Comparison of ENCODE assay signal across 8 cellular contexts in genomic region chr6:167699141-167700036, GRCh38.
DNase-seq lines count a peak whose midpoint lies in the region; ATAC-seq and TF ChIP-seq lines count a peak whose summit lies in the region.

No MANE protein-coding gene starts in this region.

- H4K20me1 ChIP-seq in PC-9 (ENCODE audit: insufficient read depth) = no peaks in the 10 kb centered on the region

- H3K27ac ChIP-seq in gastrocnemius medialis = peak overlapping the region; percentile 55 to 79 (median 70)
- H3K27ac ChIP-seq in PC-9 = no peak overlapping the region

- H3K79me2 ChIP-seq in PC-9 (ENCODE audit: low read depth) = no peaks in the 10 kb centered on the region

- H3K36me3 ChIP-seq in gastrocnemius medialis (no peaks in the 10 kb centered on the region), PC-9 (ENCODE audit: low read depth) (no peaks in the 10 kb centered on the region)

- H2AFZ ChIP-seq in PC-9 = no peak overlapping the region

- in situ Hi-C loops in gastrocnemius medialis (cut with MboI; ENCODE audit: low sequenced_read_pairs in 4 of 4) = no loop called here

- no peaks in the 10 kb centered on the region for H3K27me3 ChIP-seq in gastrocnemius medialis
- peaks cover 36% of the 10 kb centered on the region for H3K27me3 ChIP-seq in PC-9 (ENCODE audit: insufficient read depth, low read depth)

- DNase-seq in COLO829 (ENCODE audit: low spot score) = peak; percentile 13
- peak; percentile 65 for DNase-seq in KG1 (lab: John Stamatoyannopoulos, UW)
- peak; percentile 39 for DNase-seq in activated T-cell treated with anti-CD3 and anti-CD28 coated beads for 24 hours (ENCODE audit: low read depth)
- peak in 33 of 42 donors; percentile 23 to 72 (median 47) for DNase-seq in head of caudate nucleus
- DNase-seq in gastrocnemius medialis = peak; percentile 22 to 42
- no peak for DNase-seq in PC-9
- DNase-seq in DMS79 (lab: John Stamatoyannopoulos, UW) = no peak

- ATAC-seq in GM21576 (IDR thresholded peaks at IDR 0.05; ENCODE audit: unreplicated experiment) (peak; percentile 96), gastrocnemius medialis (peak; percentile 79 to 81)

- H3K4me1 ChIP-seq in gastrocnemius medialis (peaks cover 0 to 7% of the 10 kb centered on the region in 2 donors), PC-9 (replicated peaks; ENCODE audit: insufficient read depth) (no peaks in the 10 kb centered on the region)

- H3F3A ChIP-seq in PC-9 (ENCODE audit: insufficient read depth, low read depth) = no peaks in the 10 kb centered on the region

- H3K4me3 ChIP-seq in gastrocnemius medialis (peak overlapping the region in 3 of 4 donors; percentile 4 to 32 (median 31)), PC-9 (no peak overlapping the region)

- TF ChIP-seq POLR2A in gastrocnemius medialis (IDR thresholded peaks at IDR 0.05) = no peak

- POLR2A ChIA-PET in PC-9 (lab: Charles Lee; ENCODE audit: unreplicated experiment) = no interaction called here

- intact Hi-C loops in head of caudate nucleus (cut with DNase I) (no loop called here), gastrocnemius medialis (cut with DNase I; ENCODE audit: low total_unique reads) (no loop called here), PC-9 (cut with micrococcal nuclease; ENCODE audit: unreplicated experiment) (no loop called here)

- no TSS peak for BruUV-seq in PC-9 (replicated peaks; lab: Mats Ljungman, UMichigan)

- H3K9me3 ChIP-seq in gastrocnemius medialis (no peaks in the 10 kb centered on the region), PC-9 (ENCODE audit: insufficient read depth, low read depth) (no peaks in the 10 kb centered on the region)

- H3K9me2 ChIP-seq in PC-9 (ENCODE audit: insufficient read depth) = no peaks in the 10 kb centered on the region

- H3K4me2 ChIP-seq in PC-9 = no peak overlapping the region

- CTCF ChIA-PET in PC-9 (lab: Charles Lee) = no interaction called here

- TF ChIP-seq CTCF in gastrocnemius medialis (IDR thresholded peaks at IDR 0.05 in 4 of 5, conservative IDR thresholded peaks at IDR 0.05 in 1 of 5) (no peak), PC-9 (conservative IDR thresholded peaks at IDR 0.05) (no peak)

Comparison
In these comparisons a context has a peak if more than half of its experiments do, and no peak if none do; other contexts are left out.
1. DNase-seq: peak in COLO829 (single experiment), KG1 (single experiment), activated T-cell treated with anti-CD3 and anti-CD28 coated beads for 24 hours (single experiment), head of caudate nucleus (33 of 42) and gastrocnemius medialis (2 of 2); none in PC-9 (0 of 2) and DMS79 (single experiment).